Comparison of ENCODE assay signal across 22 cellular contexts in the genomic region with DNA sequence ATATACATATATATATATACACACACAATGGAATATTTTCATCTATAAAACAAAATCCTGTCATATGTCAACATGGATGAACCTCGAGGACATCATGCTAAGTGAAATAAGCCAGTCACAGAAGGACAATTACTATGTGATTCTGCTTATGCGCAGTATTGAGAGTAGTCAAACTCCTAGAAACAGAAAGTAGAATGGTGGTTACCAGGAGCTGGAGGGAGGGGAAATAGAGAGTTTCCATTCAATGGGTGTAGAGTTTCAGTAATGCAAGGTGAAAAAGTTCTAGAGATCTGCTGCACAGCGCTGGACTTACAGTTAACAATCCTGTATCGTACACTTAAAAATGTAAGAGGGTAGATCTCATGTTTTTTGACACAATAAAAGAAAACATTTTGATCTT.
"Had no signal": no experiment of that assay in that cellular context is flagged by ENCODE, and none has a peak within 500 bp of the region (broad histone marks: within the 10 kb centered on the region; RNA-seq: fewer than 3 reads in every experiment).

No MANE protein-coding gene starts in this region.

- H3K4me3 Mint-ChIP-seq: activated CD4-positive, alpha-beta memory T cell treated with anti-CD3 and anti-CD28 coated beads, Interleukin-2, amount 10 ng/mL, durations not matched to agents 7 days and 5 days; activated naive CD4-positive, alpha-beta T cell treated with anti-CD3 and anti-CD28 coated beads for 36 hours; activated naive CD8-positive, alpha-beta T cell; activated T-cell treated with anti-CD3 and anti-CD28 coated beads, Interleukin-2, amount 50 U/mL, for 4 hours; brain; central memory CD8-positive, alpha-beta T cell; T-helper 1 cell treated with Interleukin-12 subunit alpha and Interleukin-12 subunit beta and Interleukin-4 antibody, amounts not matched to agents 30 μg/mL and 1 μg/mL, for 36 hours had no signal

- H3K36me3 Mint-ChIP-seq: activated naive CD8-positive, alpha-beta T cell; brain had no signal

- H3K27ac Mint-ChIP-seq: activated CD4-positive, alpha-beta memory T cell treated with anti-CD3 and anti-CD28 coated beads, Interleukin-2, amount 10 ng/mL, durations not matched to agents 7 days and 5 days; activated naive CD4-positive, alpha-beta T cell treated with anti-CD3 and anti-CD28 coated beads for 36 hours; activated naive CD8-positive, alpha-beta T cell; brain; T-helper 1 cell treated with Interleukin-12 subunit alpha and Interleukin-12 subunit beta and Interleukin-4 antibody, amounts not matched to agents 30 μg/mL and 1 μg/mL, for 36 hours had no signal

- ATAC-seq: activated T-cell treated with anti-CD3 and anti-CD28 coated beads, Interleukin-2, amount 50 U/mL, for 4 hours; PC-3 had no signal

- DNase-seq: activated CD4-positive, alpha-beta memory T cell treated with anti-CD3 and anti-CD28 coated beads, Interleukin-2, amount 10 ng/mL, durations not matched to agents 7 days and 5 days; activated CD4-positive, alpha-beta T cell treated with anti-CD3 and anti-CD28 coated beads for 1 hour; activated CD4-positive, alpha-beta T cell treated with anti-CD3 and anti-CD28 coated beads, Interleukin-2, amount 50 U/mL, for 1 hour; activated CD8-positive, alpha-beta memory T cell treated with anti-CD3 and anti-CD28 coated beads, Interleukin-2, amount 50 U/mL, for 4 hours; activated gamma-delta T cell; activated naive CD4-positive, alpha-beta T cell treated with anti-CD3 and anti-CD28 coated beads for 36 hours; activated T-cell treated with anti-CD3 and anti-CD28 coated beads, Interleukin-2, amount 50 U/mL, for 4 hours; amygdala; KG1; MV-4-11; NCI-H1092 treated with DMSO at 0.1 percent for 48 hours; NCI-H1417 treated with DMSO at 0.1 percent for 48 hours; NCI-H1694; NCI-H2029; NCI-H2107; NCI-H510A treated with DMSO at 0.1 percent for 48 hours; PC-3; SHP77 treated with DMSO at 0.1 percent for 48 hours had no signal

- H3K4me1 Mint-ChIP-seq: central memory CD8-positive, alpha-beta T cell had no signal

- H3K9me3 Mint-ChIP-seq: activated CD4-positive, alpha-beta memory T cell treated with anti-CD3 and anti-CD28 coated beads, Interleukin-2, amount 10 ng/mL, durations not matched to agents 7 days and 5 days; activated naive CD4-positive, alpha-beta T cell treated with anti-CD3 and anti-CD28 coated beads for 36 hours; activated T-cell treated with anti-CD3 and anti-CD28 coated beads, Interleukin-2, amount 50 U/mL, for 4 hours; central memory CD8-positive, alpha-beta T cell; T-helper 1 cell treated with Interleukin-12 subunit alpha and Interleukin-12 subunit beta and Interleukin-4 antibody, amounts not matched to agents 30 μg/mL and 1 μg/mL, for 36 hours had no signal
